ENCODE assay signal across 8 cellular contexts in the genomic region with DNA sequence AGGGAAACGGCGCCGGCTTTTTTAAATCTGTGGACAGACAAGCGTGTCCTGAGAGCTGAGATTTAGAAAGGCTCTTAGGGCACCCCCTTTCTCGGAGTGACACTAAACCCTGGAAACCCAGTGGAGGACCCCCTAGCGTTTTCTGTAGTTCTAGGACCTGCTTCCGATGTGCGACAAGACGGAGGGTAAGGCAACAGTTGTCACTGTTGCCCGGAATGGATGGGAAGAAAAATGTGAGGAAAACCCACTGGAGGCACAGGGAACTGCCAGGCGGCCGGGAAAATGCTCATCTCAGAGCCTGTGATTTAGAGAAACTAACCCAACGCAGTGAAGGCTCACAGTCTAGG. TPM values are rescaled to one million over a fixed set of nuclear protein-coding genes. Genes with fewer than 3 reads are reported as not detected.
DNase-seq lines count a peak whose midpoint lies in the region; ATAC-seq, FAIRE-seq and TF ChIP-seq lines count a peak whose summit lies in the region.

No MANE protein-coding gene starts in this region.

- peak overlapping the region; percentile 86 for H3K4me2 ChIP-seq in parathyroid adenoma (ENCODE audit: low read length)

- peak overlapping the region; percentile 84 for H3K27ac ChIP-seq in parathyroid adenoma

- no peaks in the 10 kb centered on the region for H3K9me3 ChIP-seq in parathyroid adenoma (ENCODE audit: control insufficient read depth, low read length)

- no peak for FAIRE-seq in HTR-8/SVneo (lab: Jason Lieb, UNC)

- H3K36me3 ChIP-seq in parathyroid adenoma (ENCODE audit: control insufficient read depth, insufficient read depth, low read length): no peaks in the 10 kb centered on the region

- DNase-seq in DMS114 treated with DMSO at 0.1 percent for 48 hours (lab: John Stamatoyannopoulos, UW; ENCODE audit: unreplicated experiment): peak; percentile 77
- peak; percentile 71 for DNase-seq in HTR-8/SVneo (ENCODE audit: insufficient read length, low spot score)
- peak; percentile 66 for DNase-seq in SK-MEL-5 (ENCODE audit: low read depth, low spot score)
- DNase-seq in fibroblast of gingiva (ENCODE audit: low read depth): peak; percentile 11
- DNase-seq in stimulated activated CD4-positive, alpha-beta T cell treated with anti-CD3 and anti-CD28 coated beads, Interleukin-4, amount 100 ng/mL, for 4 hours: no peak

- H3K27me3 ChIP-seq in parathyroid adenoma (ENCODE audit: control insufficient read depth, insufficient read depth, low read length): no peaks in the 10 kb centered on the region

- in situ Hi-C loops in SK-MEL-5 (cut with HindIII; ENCODE audit: low pct_unique_long_range_greater_than_20kb, low sequenced_read_pairs): no loop called here

- peak overlapping the region; percentile 87 for H3K4me3 ChIP-seq in parathyroid adenoma (ENCODE audit: low read depth, low read length)

- H3K4me1 ChIP-seq in parathyroid adenoma: peaks cover 16% of the 10 kb centered on the region

- H3K79me2 ChIP-seq in parathyroid adenoma: peaks cover 10% of the 10 kb centered on the region

- ATAC-seq in HG02885 (IDR thresholded peaks at IDR 0.05; ENCODE audit: poor library complexity, unreplicated experiment): no peak
- no peak for ATAC-seq in HG03571 (IDR thresholded peaks at IDR 0.05; ENCODE audit: unreplicated experiment)

- no peak overlapping the region for H3K9ac ChIP-seq in parathyroid adenoma

- peak overlapping the region; percentile 94 for H2AFZ ChIP-seq in parathyroid adenoma

- TF ChIP-seq CTCF in parathyroid adenoma (IDR thresholded peaks at IDR 0.05): no peak

RNA-seq across cellular contexts. Expression of a gene that starts 0.6 kb away (rescaled TPM):
- total RNA-seq in SK-MEL-5 (2014; rRNA removed; shearing (Covaris generic)): 96.6 and 107 TPM in 2 replicates
- polyA plus RNA-seq in SK-MEL-5 (2015; cell fraction: cytosol; rRNA removed): 40.4 and 52.9 TPM in 2 replicates
- 41.8 and 51.7 TPM in 2 replicates for polyA plus RNA-seq in SK-MEL-5 (2015; cell fraction: nucleus; rRNA removed)

RNA-seq across cellular contexts. Expression of a gene that starts 9.9 kb away (rescaled TPM):
- 105 and 108 TPM in 2 replicates for total RNA-seq in SK-MEL-5 (2014; rRNA removed; shearing (Covaris generic))
- polyA plus RNA-seq in SK-MEL-5 (2015; cell fraction: cytosol; rRNA removed): 50.4 and 59.2 TPM in 2 replicates
- polyA plus RNA-seq in SK-MEL-5 (2015; cell fraction: nucleus; rRNA removed): 38.9 and 41.1 TPM in 2 replicates

RNA-seq across cellular contexts. Expression of a gene that starts 13.5 kb away (rescaled TPM):
- total RNA-seq in SK-MEL-5 (2014; rRNA removed; shearing (Covaris generic)): not detected in 2 replicates
- not detected in 2 replicates for polyA plus RNA-seq in SK-MEL-5 (2015; cell fraction: cytosol; rRNA removed)
- polyA plus RNA-seq in SK-MEL-5 (2015; cell fraction: nucleus; rRNA removed): not detected in 2 replicates

RNA-seq across cellular contexts. Expression of a gene that starts 25.6 kb away (rescaled TPM):
- 187 and 200 TPM in 2 replicates for total RNA-seq in SK-MEL-5 (2014; rRNA removed; shearing (Covaris generic))
- 575 and 577 TPM in 2 replicates for polyA plus RNA-seq in SK-MEL-5 (2015; cell fraction: cytosol; rRNA removed)
- 51.5 and 55.3 TPM in 2 replicates for polyA plus RNA-seq in SK-MEL-5 (2015; cell fraction: nucleus; rRNA removed)

RNA-seq across cellular contexts. Expression of a gene that starts 51.6 kb away (rescaled TPM):
- 76.2 and 86.5 TPM in 2 replicates for total RNA-seq in SK-MEL-5 (2014; rRNA removed; shearing (Covaris generic))
- 130 and 155 TPM in 2 replicates for polyA plus RNA-seq in SK-MEL-5 (2015; cell fraction: cytosol; rRNA removed)
- polyA plus RNA-seq in SK-MEL-5 (2015; cell fraction: nucleus; rRNA removed): 177 and 220 TPM in 2 replicates

Comparison
In these comparisons a context has a peak if more than half of its experiments do, and no peak if none do; other contexts are left out.
1. DNase-seq: peak in DMS114 treated with DMSO at 0.1 percent for 48 hours (single experiment), HTR-8/SVneo (single experiment), SK-MEL-5 (single experiment) and fibroblast of gingiva (single experiment); none in stimulated activated CD4-positive, alpha-beta T cell treated with anti-CD3 and anti-CD28 coated beads, Interleukin-4, amount 100 ng/mL, for 4 hours (0 of 2).